ENCODE assay signal across 13 cellular contexts in the genomic region with DNA sequence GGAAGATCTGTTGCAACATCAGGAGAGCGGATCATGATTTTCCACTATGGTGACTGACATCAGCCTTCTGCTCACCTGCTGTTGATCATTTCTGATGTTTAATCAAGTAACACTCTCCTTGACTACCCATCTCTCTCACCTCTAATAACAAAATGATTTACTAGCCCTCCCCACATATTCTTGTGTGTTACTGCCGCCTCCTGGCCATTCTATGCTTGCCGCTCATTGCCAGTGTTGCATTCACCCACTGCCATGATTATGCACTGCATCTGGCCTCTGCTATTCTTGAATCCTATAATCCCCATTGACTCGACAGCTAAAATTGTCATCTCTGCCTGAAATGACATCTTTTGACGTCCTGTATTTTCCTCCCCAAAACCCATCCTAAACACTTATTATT.
DNase-seq lines count a peak whose midpoint lies in the region; ATAC-seq and TF ChIP-seq lines count a peak whose summit lies in the region.
"Had no signal": no experiment of that assay in that cellular context is flagged by ENCODE, and none has a peak within 500 bp of the region (broad histone marks: within the 10 kb centered on the region; RNA-seq: fewer than 3 reads in every experiment).

No MANE protein-coding gene starts in this region.

- no peaks in the 10 kb centered on the region for H3K9me3 ChIP-seq in prostate gland

- WGBS in prostate gland, result 72% methylated on average over 5 of the region's 5 CpGs
- 54% methylated on average over 5 of the region's 5 CpGs for WGBS in lower leg skin, 2 donors

- intact Hi-C loops in prostate gland (cut with DNase I), result no loop called here
- intact Hi-C loops in lower leg skin (cut with DNase I; ENCODE audit: low total_unique reads), result no loop called here

- peaks cover 12% of the 10 kb centered on the region for H3K9me3 Mint-ChIP-seq in stimulated activated effector memory CD8-positive, alpha-beta T cell treated with anti-CD3 and anti-CD28 coated beads, Interleukin-12 subunit alpha, Interleukin-12 subunit beta, amount 100 ng/mL, for 72 hours

- no peaks in the 10 kb centered on the region for H3K4me1 ChIP-seq in prostate gland (replicated peaks)

- H3K27ac ChIP-seq in prostate gland, result no peak overlapping the region

- ATAC-seq in stimulated activated effector memory CD8-positive, alpha-beta T cell treated with anti-CD3 and anti-CD28 coated beads, Interleukin-12 subunit alpha, Interleukin-12 subunit beta, amount 100 ng/mL, for 72 hours, result no peak
- no peak for ATAC-seq in GM19035 (IDR thresholded peaks at IDR 0.05; ENCODE audit: unreplicated experiment)
- ATAC-seq: activated T-helper 17 cell treated with anti-CD3 and anti-CD28 coated beads, Interleukin-2, amount 50 U/mL, for 72 hours had no signal

- TF ChIP-seq CTCF in kidney epithelial cell (IDR thresholded peaks at IDR 0.05; ENCODE audit: insufficient read depth, low read length, poor library complexity, severe bottlenecking) (peak; percentile 32), prostate gland (IDR thresholded peaks at IDR 0.05) (no peak), lower leg skin (IDR thresholded peaks at IDR 0.05) (no peak)

- no peak overlapping the region for H3K4me3 Mint-ChIP-seq in stimulated activated effector memory CD8-positive, alpha-beta T cell treated with anti-CD3 and anti-CD28 coated beads, Interleukin-12 subunit alpha, Interleukin-12 subunit beta, amount 100 ng/mL, for 72 hours
- H3K4me3 Mint-ChIP-seq: activated T-helper 17 cell treated with anti-CD3 and anti-CD28 coated beads, Interleukin-2, amount 50 U/mL, for 72 hours; central memory CD8-positive, alpha-beta T cell had no signal

- no peaks in the 10 kb centered on the region for H3K36me3 Mint-ChIP-seq in stimulated activated effector memory CD8-positive, alpha-beta T cell treated with anti-CD3 and anti-CD28 coated beads, Interleukin-12 subunit alpha, Interleukin-12 subunit beta, amount 100 ng/mL, for 72 hours

- no peak overlapping the region for H3K27ac Mint-ChIP-seq in stimulated activated effector memory CD8-positive, alpha-beta T cell treated with anti-CD3 and anti-CD28 coated beads, Interleukin-12 subunit alpha, Interleukin-12 subunit beta, amount 100 ng/mL, for 72 hours
- H3K27ac Mint-ChIP-seq: activated T-helper 17 cell treated with anti-CD3 and anti-CD28 coated beads, Interleukin-2, amount 50 U/mL, for 72 hours had no signal

- TF ChIP-seq POLR2A in prostate gland (IDR thresholded peaks at IDR 0.05) (no peak), lower leg skin (IDR thresholded peaks at IDR 0.05) (no peak)

- no peaks in the 10 kb centered on the region for H3K27me3 ChIP-seq in kidney epithelial cell (ENCODE audit: control insufficient read depth, insufficient read depth, low read length)
- no peaks in the 10 kb centered on the region for H3K27me3 ChIP-seq in prostate gland (replicated peaks; ENCODE audit: insufficient read depth)

- H3K4me3 ChIP-seq in kidney epithelial cell (ENCODE audit: low read depth, low read length) (no peak overlapping the region), prostate gland (no peak overlapping the region), lower leg skin (ENCODE audit: low read depth, poor library complexity, severe bottlenecking) (no peak overlapping the region)

- H3K36me3 ChIP-seq in kidney epithelial cell (ENCODE audit: control insufficient read depth, insufficient read depth, low read length) (no peaks in the 10 kb centered on the region), prostate gland (no peaks in the 10 kb centered on the region)

- DNase-seq in DMS53 (lab: John Stamatoyannopoulos, UW), result peak; percentile 56
- peak; percentile 25 for DNase-seq in HT1080 (ENCODE audit: low read depth)
- DNase-seq in amniotic epithelial cell (ENCODE audit: low read depth), result peak; percentile 0
- DNase-seq in kidney epithelial cell (ENCODE audit: low read depth), result no peak
- no peak for DNase-seq in stimulated activated effector memory CD8-positive, alpha-beta T cell treated with anti-CD3 and anti-CD28 coated beads, Interleukin-12 subunit alpha, Interleukin-12 subunit beta, amount 100 ng/mL, for 72 hours (ENCODE audit: low spot score in 2 of 2)
- DNase-seq in prostate gland (ENCODE audit: low spot score), result no peak
- no peak for DNase-seq in lower leg skin (ENCODE audit: low spot score in 2 of 2)
- DNase-seq: activated CD4-positive, CD25-positive, alpha-beta regulatory T cell; DND-41; stimulated activated naive CD4-positive, alpha-beta T cell had no signal

- no peaks in the 10 kb centered on the region for H3K4me1 Mint-ChIP-seq in stimulated activated effector memory CD8-positive, alpha-beta T cell treated with anti-CD3 and anti-CD28 coated beads, Interleukin-12 subunit alpha, Interleukin-12 subunit beta, amount 100 ng/mL, for 72 hours
- H3K4me1 Mint-ChIP-seq: activated T-helper 17 cell treated with anti-CD3 and anti-CD28 coated beads, Interleukin-2, amount 50 U/mL, for 72 hours; central memory CD8-positive, alpha-beta T cell had no signal

Comparison
In these comparisons a context has a peak if more than half of its experiments do, and no peak if none do; other contexts are left out.
1. DNase-seq: peak in DMS53 (single experiment), HT1080 (single experiment) and amniotic epithelial cell (single experiment); none in kidney epithelial cell (single experiment), stimulated activated effector memory CD8-positive, alpha-beta T cell treated with anti-CD3 and anti-CD28 coated beads, Interleukin-12 subunit alpha, Interleukin-12 subunit beta, amount 100 ng/mL, for 72 hours (0 of 2), prostate gland (single experiment) and lower leg skin (0 of 2).